Comparison of ENCODE assay signal across 18 cellular contexts in the genomic region with DNA sequence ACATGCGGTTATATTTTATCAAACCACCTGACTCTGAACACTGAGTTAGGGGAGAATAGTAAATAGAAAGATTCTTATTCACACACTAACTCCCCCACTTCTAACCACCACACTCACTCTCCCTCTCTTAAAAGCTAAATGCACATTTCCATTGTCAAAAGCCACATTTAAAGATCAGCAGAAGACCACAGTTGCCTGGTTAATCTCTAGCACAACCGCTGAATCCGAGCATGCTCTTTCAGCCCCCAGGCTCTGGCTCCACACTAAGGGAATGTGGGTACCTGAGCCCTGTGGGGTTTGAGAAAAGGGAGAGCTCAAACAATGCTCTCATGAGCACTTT. TPM values are rescaled to one million over a fixed set of nuclear protein-coding genes. Genes with fewer than 3 reads are reported as not detected.
DNase-seq lines count a peak whose midpoint lies in the region; ATAC-seq and TF ChIP-seq lines count a peak whose summit lies in the region.
"Had no signal": no experiment of that assay in that cellular context is flagged by ENCODE, and none has a peak within 500 bp of the region (broad histone marks: within the 10 kb centered on the region; RNA-seq: fewer than 3 reads in every experiment).

No MANE protein-coding gene starts in this region.

- H3K4me2 ChIP-seq in OCI-LY1 (ENCODE audit: low read length), result peak overlapping the region; percentile 55

- no peak for TF ChIP-seq CTCF in OCI-LY1 (IDR thresholded peaks at IDR 0.05; ENCODE audit: low read length)

- peaks cover 16% of the 10 kb centered on the region for H3F3A ChIP-seq in OCI-LY1 (ENCODE audit: insufficient read depth, low read length)

- H4K20me1 ChIP-seq in OCI-LY1 (ENCODE audit: insufficient read depth, low read length), result no peaks in the 10 kb centered on the region

- no peak overlapping the region for H2AFZ ChIP-seq in OCI-LY1 (ENCODE audit: low read length)

- H3K9me3 Mint-ChIP-seq in activated T-cell treated with anti-CD3 and anti-CD28 coated beads, Interleukin-2, amount 50 U/mL, for 72 hours, result no peaks in the 10 kb centered on the region
- H3K9me3 Mint-ChIP-seq: IgD-negative memory B cell had no signal

- H3K4me3 Mint-ChIP-seq in activated T-cell treated with anti-CD3 and anti-CD28 coated beads, Interleukin-2, amount 50 U/mL, for 72 hours, result peak overlapping the region; percentile 68 to 75
- H3K4me3 Mint-ChIP-seq: IgD-negative memory B cell had no signal

- no peaks in the 10 kb centered on the region for H3K27me3 Mint-ChIP-seq in activated T-cell treated with anti-CD3 and anti-CD28 coated beads, Interleukin-2, amount 50 U/mL, for 72 hours (ENCODE audit: low read depth)
- H3K27me3 Mint-ChIP-seq: IgD-negative memory B cell had no signal

- H3K27me3 ChIP-seq in OCI-LY1 (ENCODE audit: insufficient read depth, low read length), result no peaks in the 10 kb centered on the region
- no peaks in the 10 kb centered on the region for H3K27me3 ChIP-seq in H7 (ENCODE audit: control insufficient read depth, insufficient read depth, low read length)
- H3K27me3 ChIP-seq: ovary, stomach had no signal

- peak overlapping the region; percentile 98 for H3K27ac ChIP-seq in OCI-LY1 (ENCODE audit: low read depth, low read length, poor library complexity, severe bottlenecking)
- H3K27ac ChIP-seq: epithelial cell of prostate, ovary had no signal

- peak overlapping the region; percentile 62 for H3K27ac Mint-ChIP-seq in activated T-cell treated with anti-CD3 and anti-CD28 coated beads, Interleukin-2, amount 50 U/mL, for 72 hours

- DNase-seq in activated T-cell treated with anti-CD3 and anti-CD28 coated beads, Interleukin-2, amount 50 U/mL, for 72 hours, result no peak
- no peak for DNase-seq in activated T-cell treated with anti-CD3 and anti-CD28 coated beads, Interleukin-2, amount 50 U/mL, for 1 hour
- DNase-seq in central memory CD4-positive, alpha-beta T cell, result peak; percentile 10
- no peak for DNase-seq in stimulated activated naive CD8-positive, alpha-beta T cell treated with anti-CD3 and anti-CD28 coated beads, Interleukin-15, Interleukin-2, amounts not matched to agents 100 U/mL and 50 U/mL, for 24 hours
- DNase-seq in H7 (no peak), mesenteric fat pad (ENCODE audit: low spot score) (no peak)
- DNase-seq: activated CD4-positive, CD25-positive, alpha-beta regulatory T cell treated with anti-CD3 and anti-CD28 coated beads, Interleukin-2, amount 50 U/mL, for 72 hours; activated effector memory CD4-positive, alpha-beta T cell treated with anti-CD3 and anti-CD28 coated beads, Interleukin-2, amount 50 U/mL, for 16 hours; GOT3; midbrain; NCI-H1417 treated with DMSO at 0.1 percent for 48 hours; NCI-H446; ovary; stomach had no signal

- H3K4me3 ChIP-seq in OCI-LY1 (ENCODE audit: low read depth, low read length, poor library complexity, severe bottlenecking), result peak overlapping the region; percentile 45
- H3K4me3 ChIP-seq in H7 (ENCODE audit: insufficient read depth, low read depth, low read length), result no peak overlapping the region
- H3K4me3 ChIP-seq: ovary, stomach had no signal

- peaks cover 34% of the 10 kb centered on the region for H3K4me1 Mint-ChIP-seq in activated T-cell treated with anti-CD3 and anti-CD28 coated beads, Interleukin-2, amount 50 U/mL, for 72 hours (ENCODE audit: low read depth)

- H3K36me3 ChIP-seq in OCI-LY1 (ENCODE audit: insufficient read depth, low read length), result peaks cover 23% of the 10 kb centered on the region
- H3K36me3 ChIP-seq in H7 (replicated peaks; ENCODE audit: control insufficient read depth, insufficient read depth, low read length), result no peaks in the 10 kb centered on the region
- H3K36me3 ChIP-seq: ovary, stomach had no signal

- no peaks in the 10 kb centered on the region for H3K36me3 Mint-ChIP-seq in activated T-cell treated with anti-CD3 and anti-CD28 coated beads, Interleukin-2, amount 50 U/mL, for 72 hours (ENCODE audit: insufficient read depth in 2 of 2)

- peak overlapping the region; percentile 60 for H3K9ac ChIP-seq in OCI-LY1 (ENCODE audit: low read length)

- H3K9me2 ChIP-seq in OCI-LY1 (ENCODE audit: low read depth, low read length), result no peaks in the 10 kb centered on the region

- H3K9me3 ChIP-seq in OCI-LY1 (ENCODE audit: low read length), result 0 out of 2 replicates have a peak, but pooled peaks cover 4% of the 10 kb centered on the region
- H3K9me3 ChIP-seq: ovary, stomach had no signal

- peaks cover 50% of the 10 kb centered on the region for H3K4me1 ChIP-seq in OCI-LY1 (ENCODE audit: insufficient read depth, low read length, severe bottlenecking)

- H3K79me2 ChIP-seq in OCI-LY1 (ENCODE audit: insufficient read depth, low read length), result 0 out of 2 replicates have a peak, but pooled peaks cover 6% of the 10 kb centered on the region

- ATAC-seq in activated T-cell treated with anti-CD3 and anti-CD28 coated beads, Interleukin-2, amount 50 U/mL, for 72 hours (replicated peaks in 1 of 2), result peak; percentile 65 to 72
- ATAC-seq in stimulated activated naive CD8-positive, alpha-beta T cell treated with anti-CD3 and anti-CD28 coated beads, Interleukin-15, Interleukin-2, amounts not matched to agents 100 U/mL and 50 U/mL, for 24 hours, result peak; percentile 84
- no peak for ATAC-seq in GM21723 (IDR thresholded peaks at IDR 0.05; ENCODE audit: unreplicated experiment)

RNA-seq across cellular contexts. Expression of a gene that starts 35.7 kb away (rescaled TPM):
- total RNA-seq in activated T-cell treated with anti-CD3 and anti-CD28 coated beads, Interleukin-2, amount 50 U/mL, for 72 hours, result 10 to 100 TPM; 56.3 to 57.9 TPM
- 81.8 and 82.9 TPM in 2 replicates for total RNA-seq in H7 (2014; rRNA removed; shearing (Covaris generic))
- total RNA-seq in mesenteric fat pad, result 49.8 TPM
